Comparison of ENCODE assay signal across 11 cellular contexts in genomic region chr20:58818585-58819285, GRCh38. TPM values are rescaled to one million over a fixed set of nuclear protein-coding genes. Genes with fewer than 3 reads are reported as not detected.
A peak's percentile ranks its signal among the peaks of the same experiment; 100 is the strongest.
DNase-seq lines count a peak whose midpoint lies in the region; ATAC-seq and TF ChIP-seq lines count a peak whose summit lies in the region.
"Had no signal": no experiment of that assay in that cellular context is flagged by ENCODE, and none has a peak within 500 bp of the region (broad histone marks: within the 10 kb centered on the region; RNA-seq: fewer than 3 reads in every experiment).

No MANE protein-coding gene starts in this region.

- H3K4me1 Mint-ChIP-seq in MCF 10A (ENCODE audit: insufficient read depth, unreplicated experiment) = peaks cover 12% of the 10 kb centered on the region

- TF ChIP-seq CTCF in GM12865 (IDR thresholded peaks at IDR 0.05; ENCODE audit: insufficient read depth, low read depth, low read length, missing control alignments) (no peak), MCF 10A (IDR thresholded peaks at IDR 0.05; ENCODE audit: unreplicated experiment) (no peak), left ventricle myocardium inferior (IDR thresholded peaks at IDR 0.05; ENCODE audit: borderline replicate concordance) (no peak)

- no peak overlapping the region for H3K27ac Mint-ChIP-seq in MCF 10A (ENCODE audit: low read depth, unreplicated experiment)

- peaks cover 4% of the 10 kb centered on the region for H3K36me3 Mint-ChIP-seq in MCF 10A (ENCODE audit: insufficient read depth, unreplicated experiment)

- H3K4me3 Mint-ChIP-seq in MCF 10A (ENCODE audit: unreplicated experiment) = no peak overlapping the region

- H3K9me3 Mint-ChIP-seq in MCF 10A (ENCODE audit: unreplicated experiment) = no peaks in the 10 kb centered on the region

- H3K4me3 ChIP-seq in GM12865 (ENCODE audit: low read depth, low read length) (no peak overlapping the region), SJCRH30 (no peak overlapping the region), left ventricle myocardium inferior (no peak overlapping the region)
- H3K4me3 ChIP-seq: dorsolateral prefrontal cortex, Peyer's patch had no signal

- peaks cover 9% of the 10 kb centered on the region for H3K27me3 Mint-ChIP-seq in MCF 10A (ENCODE audit: insufficient read depth, unreplicated experiment)

- POLR2A ChIA-PET in MCF 10A (lab: Yijun Ruan, JAX) = interaction anchor here (0.6 kb wide), 1 partner anchor 32 kb away, joined by 3 read pairs; the partner anchor contains the start of gene GNAS-AS1

- intact Hi-C loops in MCF 10A (cut with micrococcal nuclease) (no loop called here), left ventricle myocardium inferior (cut with micrococcal nuclease) (no loop called here)

- CTCF ChIA-PET in MCF 10A (lab: Yijun Ruan, JAX) = interaction anchor here (0.6 to 0.8 kb wide), 4 partner anchors 245 to 885 kb away, joined by 3 read pairs; no protein-coding TSS in a partner anchor

- peak overlapping the region; percentile 5; the same call in 1 of the 2 replicates for H3K27ac ChIP-seq in SJCRH30
- H3K27ac ChIP-seq in left ventricle myocardium inferior (replicated peaks) = no peak overlapping the region
- H3K27ac ChIP-seq: dorsolateral prefrontal cortex, Peyer's patch had no signal

- H3K4me1 ChIP-seq in SJCRH30 (peaks cover 23% of the 10 kb centered on the region), left ventricle myocardium inferior (no peaks in the 10 kb centered on the region)
- H3K4me1 ChIP-seq: Peyer's patch had no signal

- no peaks in the 10 kb centered on the region for H3K27me3 ChIP-seq in SJCRH30
- peaks cover 7% of the 10 kb centered on the region for H3K27me3 ChIP-seq in left ventricle myocardium inferior (ENCODE audit: low read depth)
- H3K27me3 ChIP-seq: dorsolateral prefrontal cortex, Peyer's patch had no signal

- peak; percentile 42 for DNase-seq in GM12865 (ENCODE audit: low read depth)
- peak; percentile 94 to 97 for DNase-seq in SJCRH30
- DNase-seq in MCF 10A (ENCODE audit: unreplicated experiment) = peak; percentile 24
- DNase-seq in stimulated activated CD4-positive, alpha-beta T cell treated with anti-CD3 and anti-CD28 coated beads, Interleukin-1b, Interleukin-23, amount 100 ng/mL, for 48 hours = peak; percentile 81
- DNase-seq in cerebellar nuclear complex (lab: John Stamatoyannopoulos, UW) = no peak
- no peak for DNase-seq in left ventricle myocardium inferior

- no TSS peak for BruUV-seq in MCF 10A (replicated peaks; lab: Mats Ljungman, UMichigan)

- ATAC-seq in HG03442 (IDR thresholded peaks at IDR 0.05; ENCODE audit: unreplicated experiment) (no peak), GM18519 (IDR thresholded peaks at IDR 0.05; ENCODE audit: low FRiP score, unreplicated experiment) (no peak)

- H3K36me3 ChIP-seq in SJCRH30 (no peaks in the 10 kb centered on the region), left ventricle myocardium inferior (no peaks in the 10 kb centered on the region)
- H3K36me3 ChIP-seq: Peyer's patch had no signal

- H3K9me3 ChIP-seq in SJCRH30 (replicated peaks) (no peaks in the 10 kb centered on the region), left ventricle myocardium inferior (replicated peaks) (no peaks in the 10 kb centered on the region)
- H3K9me3 ChIP-seq: Peyer's patch had no signal

RNA-seq across cellular contexts. Expression of gene GNAS-AS1, which starts 32.0 kb away (rescaled TPM):
- not detected in 2 replicates for total RNA-seq in SJCRH30 (2014; rRNA removed; shearing (Covaris generic))
- 1.6 and 2.2 TPM in 2 replicates for total RNA-seq in MCF 10A (2022)
- 0.25 TPM for total RNA-seq in left ventricle myocardium inferior
- total RNA-seq: lung microvascular endothelial cell had no signal

RNA-seq across cellular contexts. Expression of gene GNAS, which starts 33.8 kb away (rescaled TPM):
- total RNA-seq in SJCRH30 (2014; rRNA removed; shearing (Covaris generic)) = 2,094 and 2,122 TPM in 2 replicates
- 629 and 715 TPM in 2 replicates for total RNA-seq in MCF 10A (2022)
- total RNA-seq in left ventricle myocardium inferior = 1,444 TPM

Comparison
In these comparisons a context has a peak if more than half of its experiments do, and no peak if none do; other contexts are left out.
1. DNase-seq: peak in GM12865 (single experiment), SJCRH30 (2 of 2), MCF 10A (single experiment) and stimulated activated CD4-positive, alpha-beta T cell treated with anti-CD3 and anti-CD28 coated beads, Interleukin-1b, Interleukin-23, amount 100 ng/mL, for 48 hours (single experiment); none in cerebellar nuclear complex (0 of 2) and left ventricle myocardium inferior (single experiment).